ENCODE assay signal across 8 cellular contexts in genomic region chr1:28259252-28259934, GRCh38. TPM values are rescaled to one million over a fixed set of nuclear protein-coding genes. Genes with fewer than 3 reads are reported as not detected.
DNase-seq lines count a peak whose midpoint lies in the region; ATAC-seq and TF ChIP-seq lines count a peak whose summit lies in the region.

Gene SESN2, plus strand, starts transcription at chr1:28259518. Its CDS starts 330 bp downstream, at chr1:28259848.

- in situ Hi-C loops in GM13977 (cut with MboI; ENCODE audit: low pct_unique_long_range_greater_than_20kb, low sequenced_read_pairs, unreplicated experiment), result no loop called here

- ATAC-seq in HG02884 (IDR thresholded peaks at IDR 0.05; ENCODE audit: unreplicated experiment) (peak; percentile 90), left cardiac atrium (peak; percentile 96 to 97)

- peaks cover 7% of the 10 kb centered on the region for H3K36me3 Mint-ChIP-seq in T-helper 1 cell treated with Interleukin-12 subunit alpha and Interleukin-12 subunit beta and Interleukin-4 antibody, amounts not matched to agents 30 μg/mL and 1 μg/mL, for 36 hours (ENCODE audit: low read depth)
- H3K36me3 Mint-ChIP-seq in progenitor cell of endocrine pancreas (ENCODE audit: insufficient read depth), result no peaks in the 10 kb centered on the region

- no peaks in the 10 kb centered on the region for H3K9me3 Mint-ChIP-seq in T-helper 1 cell treated with Interleukin-12 subunit alpha and Interleukin-12 subunit beta and Interleukin-4 antibody, amounts not matched to agents 30 μg/mL and 1 μg/mL, for 36 hours
- no peaks in the 10 kb centered on the region for H3K9me3 Mint-ChIP-seq in progenitor cell of endocrine pancreas (ENCODE audit: low read depth)

- intact Hi-C loops in left cardiac atrium (cut with DNase I), result no loop called here

- H3K4me3 Mint-ChIP-seq in T-helper 1 cell treated with Interleukin-12 subunit alpha and Interleukin-12 subunit beta and Interleukin-4 antibody, amounts not matched to agents 30 μg/mL and 1 μg/mL, for 36 hours, result peak within 1 kb of the TSS; percentile 71
- peak within 1 kb of the TSS; percentile 71 for H3K4me3 Mint-ChIP-seq in progenitor cell of endocrine pancreas (ENCODE audit: low read depth)

- DNase-seq in GM13977 (ENCODE audit: low spot score), result peak; percentile 97
- DNase-seq in NCI-H1694 (lab: John Stamatoyannopoulos, UW), result peak; percentile 86
- DNase-seq in amygdala (lab: John Stamatoyannopoulos, UW), result peak; percentile 55 to 99 (median 96)
- peak; percentile 100 for DNase-seq in left cardiac atrium
- DNase-seq in progenitor cell of endocrine pancreas (ENCODE audit: low spot score, unreplicated experiment), result peak; percentile 98
- DNase-seq in ureter (ENCODE audit: low spot score), result peak; percentile 99

- peak within 1 kb of the TSS; percentile 90 for H3K27ac Mint-ChIP-seq in T-helper 1 cell treated with Interleukin-12 subunit alpha and Interleukin-12 subunit beta and Interleukin-4 antibody, amounts not matched to agents 30 μg/mL and 1 μg/mL, for 36 hours
- H3K27ac Mint-ChIP-seq in progenitor cell of endocrine pancreas, result peak within 1 kb of the TSS; percentile 68

- no peaks in the 10 kb centered on the region for H3K27me3 Mint-ChIP-seq in T-helper 1 cell treated with Interleukin-12 subunit alpha and Interleukin-12 subunit beta and Interleukin-4 antibody, amounts not matched to agents 30 μg/mL and 1 μg/mL, for 36 hours (ENCODE audit: low read depth)
- H3K27me3 Mint-ChIP-seq in progenitor cell of endocrine pancreas, result peaks cover 5% of the 10 kb centered on the region

- H3K4me1 Mint-ChIP-seq in T-helper 1 cell treated with Interleukin-12 subunit alpha and Interleukin-12 subunit beta and Interleukin-4 antibody, amounts not matched to agents 30 μg/mL and 1 μg/mL, for 36 hours (ENCODE audit: low read depth), result peaks cover 36% of the 10 kb centered on the region
- H3K4me1 Mint-ChIP-seq in progenitor cell of endocrine pancreas (ENCODE audit: low read depth), result peaks cover 19% of the 10 kb centered on the region

- TF ChIP-seq CTCF in GM13977 (IDR thresholded peaks at IDR 0.05; ENCODE audit: extremely low read depth, insufficient read depth, missing control alignments) (no peak), progenitor cell of endocrine pancreas (IDR thresholded peaks at IDR 0.05; ENCODE audit: unreplicated experiment) (no peak)

RNA-seq across cellular contexts. Expression of gene SESN2, which starts in this region (rescaled TPM):
- total RNA-seq in left cardiac atrium (1 to 10 TPM; 4.4 to 4.5 TPM), progenitor cell of endocrine pancreas (22.2 and 25.8 TPM in 2 replicates), ureter (20.4 TPM)

Comparison
In these comparisons a context has a peak if more than half of its experiments do, and no peak if none do; other contexts are left out.
1. Peak in every context shown above with its lines: DNase-seq and ATAC-seq.